In genomic region chr6:154956771-154957522, GRCh38 we compare ENCODE assay signal across 22 cellular contexts.
"Had no signal": no experiment of that assay in that cellular context is flagged by ENCODE, and none has a peak within 500 bp of the region (broad histone marks: within the 10 kb centered on the region; RNA-seq: fewer than 3 reads in every experiment).

No MANE protein-coding gene starts in this region.

- H3K4me3 ChIP-seq: cardiac muscle cell, left ventricle myocardium inferior, lung, pancreas, psoas muscle, spleen, testis, transverse colon had no signal

- H3K27ac Mint-ChIP-seq: stimulated activated memory B cell treated with anti-CD40 and anti-IgM and Interleukin-4, amounts not matched to agents 10 μg/mL and 1 μg/mL and 100 μg/mL, for 72 hours; stimulated activated naive CD8-positive, alpha-beta T cell treated with anti-CD3 and anti-CD28 coated beads, Interleukin-15, Interleukin-2, amounts not matched to agents 100 ng/mL and 50 ng/mL, for 24 hours had no signal

- H3K36me3 Mint-ChIP-seq: natural killer cell treated with Interleukin-12 subunit alpha and Interleukin-12 subunit beta and Interleukin-15 and Interleukin-18, amount 100 ng/mL, for 72 hours had no signal

- H3K4me3 Mint-ChIP-seq: natural killer cell treated with Interleukin-12 subunit alpha and Interleukin-12 subunit beta and Interleukin-15 and Interleukin-18, amount 100 ng/mL, for 72 hours; stimulated activated memory B cell treated with anti-CD40 and anti-IgM and Interleukin-4, amounts not matched to agents 10 μg/mL and 1 μg/mL and 100 μg/mL, for 72 hours; stimulated activated naive CD8-positive, alpha-beta T cell treated with anti-CD3 and anti-CD28 coated beads, Interleukin-15, Interleukin-2, amounts not matched to agents 100 ng/mL and 50 ng/mL, for 24 hours had no signal

- H3K36me3 ChIP-seq: cardiac muscle cell, pancreas had no signal

- H3K27me3 Mint-ChIP-seq: natural killer cell treated with Interleukin-12 subunit alpha and Interleukin-12 subunit beta and Interleukin-15 and Interleukin-18, amount 100 ng/mL, for 72 hours; stimulated activated memory B cell treated with anti-CD40 and anti-IgM and Interleukin-4, amounts not matched to agents 10 μg/mL and 1 μg/mL and 100 μg/mL, for 72 hours; stimulated activated naive CD8-positive, alpha-beta T cell treated with anti-CD3 and anti-CD28 coated beads, Interleukin-15, Interleukin-2, amounts not matched to agents 100 ng/mL and 50 ng/mL, for 24 hours had no signal

- H3K9me3 ChIP-seq: left ventricle myocardium inferior, pancreas, psoas muscle, spleen, testis, transverse colon had no signal

- FAIRE-seq: endothelial cell of umbilical vein, keratinocyte, pancreas had no signal

- H3K27ac ChIP-seq: cardiac muscle cell, foreskin keratinocyte, left ventricle myocardium inferior, pancreas, psoas muscle, spleen, testis, transverse colon had no signal

- H3K27me3 ChIP-seq: foreskin keratinocyte, pancreas, spleen, testis, transverse colon had no signal

- H3K4me1 ChIP-seq: foreskin keratinocyte, pancreas, psoas muscle, testis had no signal

- ATAC-seq: foreskin keratinocyte; natural killer cell treated with Interleukin-12 subunit alpha and Interleukin-12 subunit beta and Interleukin-15 and Interleukin-18, amount 100 ng/mL, for 72 hours; pancreas; psoas muscle; sciatic nerve; stimulated activated memory B cell treated with anti-CD40 and anti-IgM and Interleukin-4, amounts not matched to agents 10 μg/mL and 1 μg/mL and 100 μg/mL, for 72 hours had no signal

- H3K9me3 Mint-ChIP-seq: natural killer cell treated with Interleukin-12 subunit alpha and Interleukin-12 subunit beta and Interleukin-15 and Interleukin-18, amount 100 ng/mL, for 72 hours; stimulated activated memory B cell treated with anti-CD40 and anti-IgM and Interleukin-4, amounts not matched to agents 10 μg/mL and 1 μg/mL and 100 μg/mL, for 72 hours; stimulated activated naive CD8-positive, alpha-beta T cell treated with anti-CD3 and anti-CD28 coated beads, Interleukin-15, Interleukin-2, amounts not matched to agents 100 ng/mL and 50 ng/mL, for 24 hours had no signal

- DNase-seq: dermis blood vessel endothelial cell; erythroblast; foreskin keratinocyte; left ventricle myocardium inferior; occipital lobe; pancreas; psoas muscle; retina; spleen; stimulated activated CD4-positive, alpha-beta T cell treated with anti-CD3 and anti-CD28 coated beads, Interleukin-15, amount 100 ng/mL, for 24 hours; stimulated activated CD4-positive, alpha-beta T cell treated with anti-CD3 and anti-CD28 coated beads, Interleukin-1b, Interleukin-23, amount 100 ng/mL, for 48 hours; stimulated activated CD4-positive, alpha-beta T cell treated with anti-CD3 and anti-CD28 coated beads, Interleukin-4, amount 100 ng/mL, for 24 hours; testis; transverse colon had no signal
